1 cellular context compared by ENCODE assay signal in genomic region chr11:62560566-62561103, GRCh38.
TF ChIP-seq lines count a peak whose summit lies in the region.

No MANE protein-coding gene starts in this region.

TF ChIP-seq in K562, 482 proteins besides CTCF, POLR2A, EP300 and RAD21 (continued from another document and continues in another):
- TF ChIP-seq EGR1 (conservative IDR thresholded peaks at IDR 0.05) (no peak), CBX1 (IDR thresholded peaks at IDR 0.05; ENCODE audit: low read depth) (no peak), MAZ (CRISPR knock-in tag; conservative IDR thresholded peaks at IDR 0.05 in 1 of 2, IDR thresholded peaks at IDR 0.05 in 1 of 2) (peak; percentile 56 to 89), GTF2F1 (IDR thresholded peaks at IDR 0.05; ENCODE audit: low read depth, low read length) (no peak), PKNOX1 (IDR thresholded peaks at IDR 0.05) (no peak), SP1 (CRISPR knock-in tag; IDR thresholded peaks at IDR 0.05) (peak; percentile 29; the same call in 1 of the 2 replicates), ARID1B (IDR thresholded peaks at IDR 0.05) (peak; percentile 64), CHD7 (IDR thresholded peaks at IDR 0.05; ENCODE audit: low read depth, low read length) (no peak), ZNF77 (CRISPR knock-in tag; IDR thresholded peaks at IDR 0.05) (no peak), MED1 (CRISPR knock-in tag; IDR thresholded peaks at IDR 0.05; ENCODE audit: borderline replicate concordance) (no peak), ZNF124 (CRISPR knock-in tag; IDR thresholded peaks at IDR 0.05) (no peak), ZNF175 (CRISPR knock-in tag; IDR thresholded peaks at IDR 0.05; ENCODE audit: low read depth) (no peak), NR1H2 (CRISPR knock-in tag; IDR thresholded peaks at IDR 0.05) (no peak), SNIP1 (IDR thresholded peaks at IDR 0.05; ENCODE audit: low read depth) (no peak), ZNF217 (CRISPR knock-in tag; IDR thresholded peaks at IDR 0.05) (no peak), MYNN (IDR thresholded peaks at IDR 0.05) (no peak), MYNN (CRISPR knock-in tag; IDR thresholded peaks at IDR 0.05) (no peak), SRF (CRISPR knock-in tag; IDR thresholded peaks at IDR 0.05) (peak in 1 of 2 experiments; percentile 70; a peak in 2 of 4 replicates), MCM7 (IDR thresholded peaks at IDR 0.05) (no peak), MTA3 (IDR thresholded peaks at IDR 0.05; ENCODE audit: borderline replicate concordance) (peak; percentile 35; the same call in 1 of the 2 replicates), MTF1 (CRISPR knock-in tag; IDR thresholded peaks at IDR 0.05; ENCODE audit: borderline replicate concordance) (no peak), CCNT2 (IDR thresholded peaks at IDR 0.05; ENCODE audit: borderline replicate concordance, extremely low read depth, insufficient read length, low read depth, low read length) (no peak), BDP1 (IDR thresholded peaks at IDR 0.05; ENCODE audit: insufficient read depth, insufficient read length) (no peak), FOXA1 (IDR thresholded peaks at IDR 0.05; ENCODE audit: borderline replicate concordance) (no peak), ZBTB40 (IDR thresholded peaks at IDR 0.05) (no peak), ZBTB40 (CRISPR knock-in tag; IDR thresholded peaks at IDR 0.05) (no peak), BCL6 (CRISPR knock-in tag; IDR thresholded peaks at IDR 0.05) (no peak), CSDE1 (IDR thresholded peaks at IDR 0.05) (no peak), MAFF (IDR thresholded peaks at IDR 0.05; ENCODE audit: low read length) (no peak)
- TF ChIP-seq, protein P1, sequence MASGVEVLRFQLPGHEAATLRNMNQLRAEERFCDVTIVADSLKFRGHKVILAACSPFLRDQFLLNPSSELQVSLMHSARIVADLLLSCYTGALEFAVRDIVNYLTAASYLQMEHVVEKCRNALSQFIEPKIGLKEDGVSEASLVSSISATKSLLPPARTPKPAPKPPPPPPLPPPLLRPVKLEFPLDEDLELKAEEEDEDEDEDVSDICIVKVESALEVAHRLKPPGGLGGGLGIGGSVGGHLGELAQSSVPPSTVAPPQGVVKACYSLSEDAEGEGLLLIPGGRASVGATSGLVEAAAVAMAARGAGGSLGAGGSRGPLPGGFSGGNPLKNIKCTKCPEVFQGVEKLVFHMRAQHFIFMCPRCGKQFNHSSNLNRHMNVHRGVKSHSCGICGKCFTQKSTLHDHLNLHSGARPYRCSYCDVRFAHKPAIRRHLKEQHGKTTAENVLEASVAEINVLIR (CRISPR knock-in tag; IDR thresholded peaks at IDR 0.05), result no peak
- TF ChIP-seq, protein P2, sequence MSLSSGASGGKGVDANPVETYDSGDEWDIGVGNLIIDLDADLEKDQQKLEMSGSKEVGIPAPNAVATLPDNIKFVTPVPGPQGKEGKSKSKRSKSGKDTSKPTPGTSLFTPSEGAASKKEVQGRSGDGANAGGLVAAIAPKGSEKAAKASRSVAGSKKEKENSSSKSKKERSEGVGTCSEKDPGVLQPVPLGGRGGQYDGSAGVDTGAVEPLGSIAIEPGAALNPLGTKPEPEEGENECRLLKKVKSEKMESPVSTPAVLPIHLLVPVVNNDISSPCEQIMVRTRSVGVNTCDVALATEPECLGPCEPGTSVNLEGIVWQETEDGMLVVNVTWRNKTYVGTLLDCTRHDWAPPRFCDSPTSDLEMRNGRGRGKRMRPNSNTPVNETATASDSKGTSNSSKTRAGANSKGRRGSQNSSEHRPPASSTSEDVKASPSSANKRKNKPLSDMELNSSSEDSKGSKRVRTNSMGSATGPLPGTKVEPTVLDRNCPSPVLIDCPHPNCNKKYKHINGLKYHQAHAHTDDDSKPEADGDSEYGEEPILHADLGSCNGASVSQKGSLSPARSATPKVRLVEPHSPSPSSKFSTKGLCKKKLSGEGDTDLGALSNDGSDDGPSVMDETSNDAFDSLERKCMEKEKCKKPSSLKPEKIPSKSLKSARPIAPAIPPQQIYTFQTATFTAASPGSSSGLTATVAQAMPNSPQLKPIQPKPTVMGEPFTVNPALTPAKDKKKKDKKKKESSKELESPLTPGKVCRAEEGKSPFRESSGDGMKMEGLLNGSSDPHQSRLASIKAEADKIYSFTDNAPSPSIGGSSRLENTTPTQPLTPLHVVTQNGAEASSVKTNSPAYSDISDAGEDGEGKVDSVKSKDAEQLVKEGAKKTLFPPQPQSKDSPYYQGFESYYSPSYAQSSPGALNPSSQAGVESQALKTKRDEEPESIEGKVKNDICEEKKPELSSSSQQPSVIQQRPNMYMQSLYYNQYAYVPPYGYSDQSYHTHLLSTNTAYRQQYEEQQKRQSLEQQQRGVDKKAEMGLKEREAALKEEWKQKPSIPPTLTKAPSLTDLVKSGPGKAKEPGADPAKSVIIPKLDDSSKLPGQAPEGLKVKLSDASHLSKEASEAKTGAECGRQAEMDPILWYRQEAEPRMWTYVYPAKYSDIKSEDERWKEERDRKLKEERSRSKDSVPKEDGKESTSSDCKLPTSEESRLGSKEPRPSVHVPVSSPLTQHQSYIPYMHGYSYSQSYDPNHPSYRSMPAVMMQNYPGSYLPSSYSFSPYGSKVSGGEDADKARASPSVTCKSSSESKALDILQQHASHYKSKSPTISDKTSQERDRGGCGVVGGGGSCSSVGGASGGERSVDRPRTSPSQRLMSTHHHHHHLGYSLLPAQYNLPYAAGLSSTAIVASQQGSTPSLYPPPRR (CRISPR knock-in tag; IDR thresholded peaks at IDR 0.05; ENCODE audit: borderline replicate concordance), result no peak
